ENCODE assay signal across 8 cellular contexts in the genomic region with DNA sequence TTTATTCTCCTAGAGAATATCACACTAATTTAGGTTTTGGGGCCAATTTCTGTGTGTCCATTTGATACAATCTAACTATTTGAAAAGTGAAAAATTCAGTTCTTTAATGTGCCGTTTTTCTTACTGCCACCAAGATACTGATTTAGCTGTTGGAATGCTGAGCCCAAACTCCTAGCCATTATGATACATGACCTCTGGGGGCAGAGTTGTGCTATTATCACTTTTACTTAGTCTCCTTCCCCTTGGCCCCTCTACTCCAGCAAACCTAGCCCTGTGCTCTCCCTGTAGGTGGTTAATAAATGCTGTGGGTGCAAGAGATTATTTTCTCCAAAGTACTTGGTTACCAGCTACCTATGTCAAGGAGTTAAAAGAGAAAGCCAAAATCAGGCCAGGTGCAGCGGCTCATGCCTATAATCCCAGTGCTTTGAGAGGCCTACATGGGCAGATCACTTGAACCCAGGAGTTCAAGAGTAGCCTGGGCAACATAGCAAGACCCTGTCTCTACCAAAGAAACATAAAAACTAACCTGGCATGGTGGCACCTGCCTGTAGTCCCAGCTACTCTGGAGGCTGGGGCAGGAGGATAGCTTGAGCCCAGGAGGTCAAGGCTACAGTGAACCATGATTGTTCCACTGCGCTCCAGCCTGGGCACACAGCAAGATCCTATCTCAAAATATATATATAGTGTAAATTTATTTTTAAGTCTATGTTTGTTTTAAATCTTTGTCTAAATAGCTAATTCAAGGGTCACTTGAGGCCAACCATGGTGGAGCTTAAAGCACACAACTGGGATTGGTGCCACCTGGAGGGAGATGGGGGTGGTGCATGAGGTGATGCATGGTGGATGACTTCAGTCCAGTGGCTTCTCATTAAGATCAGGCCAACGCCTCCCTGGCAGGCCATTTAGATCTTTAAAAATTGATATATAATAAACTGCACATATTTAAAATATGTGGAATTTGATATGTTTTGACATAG.
DNase-seq lines count a peak whose midpoint lies in the region; TF ChIP-seq lines count a peak whose summit lies in the region.

No MANE protein-coding gene starts in this region.

- H3K9me3 Mint-ChIP-seq in activated T-helper 1 cell treated with anti-CD3 and anti-CD28 coated beads, Interleukin-12 subunit alpha, Interleukin-12 subunit beta, Interleukin-2, Interleukin-4 antibody, amounts not matched to agents 30 ng/mL and 10 ng/mL and 1 ng/mL, durations not matched to agents 14 hours and 24 hours and 36 hours = peaks cover 4% of the 10 kb centered on the region

- H3K4me1 Mint-ChIP-seq in activated T-helper 1 cell treated with anti-CD3 and anti-CD28 coated beads, Interleukin-12 subunit alpha, Interleukin-12 subunit beta, Interleukin-2, Interleukin-4 antibody, amounts not matched to agents 30 ng/mL and 10 ng/mL and 1 ng/mL, durations not matched to agents 14 hours and 24 hours and 36 hours (ENCODE audit: low read depth) = peaks cover 5% of the 10 kb centered on the region

- CTCF ChIA-PET in RWPE1 (lab: Yijun Ruan, JAX) = interaction anchor here (0.6 to 1.2 kb wide), 3 partner anchors 8 to 134 kb away, joined by 3 to 4 read pairs (median 3); no protein-coding TSS in a partner anchor

- intact Hi-C loops in activated T-helper 1 cell treated with anti-CD3 and anti-CD28 coated beads, Interleukin-12 subunit alpha, Interleukin-12 subunit beta, Interleukin-2, Interleukin-4 antibody, amounts not matched to agents 30 ng/mL and 10 ng/mL and 1 ng/mL, durations not matched to agents 14 hours and 24 hours and 36 hours (cut with micrococcal nuclease) = loop anchor here (1.0 kb wide), 1 partner anchor 164 kb away; no protein-coding TSS in a partner anchor

- H3K27ac Mint-ChIP-seq in activated T-helper 1 cell treated with anti-CD3 and anti-CD28 coated beads, Interleukin-12 subunit alpha, Interleukin-12 subunit beta, Interleukin-2, Interleukin-4 antibody, amounts not matched to agents 30 ng/mL and 10 ng/mL and 1 ng/mL, durations not matched to agents 14 hours and 24 hours and 36 hours = no peak overlapping the region

- POLR2A ChIA-PET in RWPE1 (lab: Yijun Ruan, JAX; ENCODE audit: low non-redundant PET) = no interaction called here

- DNase-seq in CD1c-positive myeloid dendritic cell (ENCODE audit: extremely low spot score) (peak; percentile 23), H4 (ENCODE audit: low spot score) (peak; percentile 52), RWPE1 (ENCODE audit: low spot score) (peak; percentile 55), cerebellar cortex (ENCODE audit: low spot score) (peak; percentile 10), myocyte (ENCODE audit: low read depth) (peak; percentile 31), C1 segment of cervical spinal cord (lab: John Stamatoyannopoulos, UW) (no peak), GM19238 (ENCODE audit: insufficient read length, low spot score) (no peak)
- no peak for DNase-seq in activated T-helper 1 cell treated with anti-CD3 and anti-CD28 coated beads, Interleukin-12 subunit alpha, Interleukin-12 subunit beta, Interleukin-2, Interleukin-4 antibody, amounts not matched to agents 30 ng/mL and 10 ng/mL and 1 ng/mL, durations not matched to agents 14 hours and 24 hours and 36 hours (ENCODE audit: low spot score)

- H3K4me3 Mint-ChIP-seq in activated T-helper 1 cell treated with anti-CD3 and anti-CD28 coated beads, Interleukin-12 subunit alpha, Interleukin-12 subunit beta, Interleukin-2, Interleukin-4 antibody, amounts not matched to agents 30 ng/mL and 10 ng/mL and 1 ng/mL, durations not matched to agents 14 hours and 24 hours and 36 hours = no peak overlapping the region

- TF ChIP-seq CTCF in RWPE1 (conservative IDR thresholded peaks at IDR 0.05; ENCODE audit: low read depth) = no peak; the same call in 1 of the 2 replicates

- H3K27ac ChIP-seq in RWPE1 = no peak overlapping the region

- H3K27me3 Mint-ChIP-seq in activated T-helper 1 cell treated with anti-CD3 and anti-CD28 coated beads, Interleukin-12 subunit alpha, Interleukin-12 subunit beta, Interleukin-2, Interleukin-4 antibody, amounts not matched to agents 30 ng/mL and 10 ng/mL and 1 ng/mL, durations not matched to agents 14 hours and 24 hours and 36 hours (ENCODE audit: insufficient read depth) = peaks cover 6% of the 10 kb centered on the region

- no peaks in the 10 kb centered on the region for H3K36me3 Mint-ChIP-seq in activated T-helper 1 cell treated with anti-CD3 and anti-CD28 coated beads, Interleukin-12 subunit alpha, Interleukin-12 subunit beta, Interleukin-2, Interleukin-4 antibody, amounts not matched to agents 30 ng/mL and 10 ng/mL and 1 ng/mL, durations not matched to agents 14 hours and 24 hours and 36 hours (ENCODE audit: low read depth)

Comparison
In these comparisons a context has a peak if more than half of its experiments do, and no peak if none do; other contexts are left out.
1. DNase-seq: peak in CD1c-positive myeloid dendritic cell (single experiment), H4 (single experiment), RWPE1 (single experiment), cerebellar cortex (single experiment) and myocyte (single experiment); none in C1 segment of cervical spinal cord (0 of 14), GM19238 (single experiment) and activated T-helper 1 cell treated with anti-CD3 and anti-CD28 coated beads, Interleukin-12 subunit alpha, Interleukin-12 subunit beta, Interleukin-2, Interleukin-4 antibody, amounts not matched to agents 30 ng/mL and 10 ng/mL and 1 ng/mL, durations not matched to agents 14 hours and 24 hours and 36 hours (single experiment).